12 cellular contexts compared by ENCODE assay signal in genomic region chr15:85597155-85597815, GRCh38.
DNase-seq lines count a peak whose midpoint lies in the region; FAIRE-seq and TF ChIP-seq lines count a peak whose summit lies in the region.
"Had no signal": no experiment of that assay in that cellular context is flagged by ENCODE, and none has a peak within 500 bp of the region (broad histone marks: within the 10 kb centered on the region; RNA-seq: fewer than 3 reads in every experiment).

No MANE protein-coding gene starts in this region.

- intact Hi-C loops in activated CD4-positive, alpha-beta T cell treated with anti-CD3 and anti-CD28 coated beads, Interleukin-2, amount 10 ng/mL, durations not matched to agents 24 days and 14 days (cut with micrococcal nuclease), result loop anchor here (1.0 to 2.0 kb wide), 3 partner anchors 14 to 54 kb away; no protein-coding TSS in a partner anchor

- H4K20me1 ChIP-seq in astrocyte (ENCODE audit: insufficient read depth, low read length) (no peaks in the 10 kb centered on the region), SK-N-SH (ENCODE audit: insufficient read depth) (no peaks in the 10 kb centered on the region)

- H3K36me3 ChIP-seq in astrocyte (ENCODE audit: insufficient read depth, low read length) (no peaks in the 10 kb centered on the region), brain microvascular endothelial cell (replicated peaks) (no peaks in the 10 kb centered on the region), SK-N-SH (replicated peaks in 1 of 2; ENCODE audit: control insufficient read depth in 1 of 2, insufficient read depth in 2 of 2, low read length in 1 of 2) (peaks cover 0 to 8% of the 10 kb centered on the region in 2 experiments)

- H3K27ac ChIP-seq in astrocyte (ENCODE audit: low read depth, low read length) (no peak overlapping the region), brain microvascular endothelial cell (no peak overlapping the region), caudate nucleus (ENCODE audit: low read depth, low read length) (no peak overlapping the region), SK-N-SH (ENCODE audit: low read depth in 2 of 2, low read length in 1 of 2) (no peak overlapping the region)
- H3K27ac ChIP-seq: upper lobe of right lung had no signal

- H3K27ac Mint-ChIP-seq in activated CD4-positive, alpha-beta T cell treated with anti-CD3 and anti-CD28 coated beads, Interleukin-2, amount 10 ng/mL, durations not matched to agents 24 days and 14 days, result peak overlapping the region; percentile 14
- H3K27ac Mint-ChIP-seq in astrocyte (ENCODE audit: unreplicated experiment), result peak overlapping the region; percentile 41
- peak overlapping the region; percentile 67 for H3K27ac Mint-ChIP-seq in nephron progenitor cell

- H3K9me3 Mint-ChIP-seq in activated CD4-positive, alpha-beta T cell treated with anti-CD3 and anti-CD28 coated beads, Interleukin-2, amount 10 ng/mL, durations not matched to agents 24 days and 14 days, result no peaks in the 10 kb centered on the region
- H3K9me3 Mint-ChIP-seq in astrocyte (ENCODE audit: unreplicated experiment), result no peaks in the 10 kb centered on the region
- H3K9me3 Mint-ChIP-seq in nephron progenitor cell, result no peaks in the 10 kb centered on the region

- no peaks in the 10 kb centered on the region for H3K79me2 ChIP-seq in astrocyte (ENCODE audit: insufficient read depth, low read length)
- H3K79me2 ChIP-seq in SK-N-SH (ENCODE audit: insufficient read depth), result peaks cover 15% of the 10 kb centered on the region; the same call in 1 of the 2 replicates

- TF ChIP-seq RAD21 in SK-N-SH (IDR thresholded peaks at IDR 0.05; ENCODE audit: low read length), result no peak

- H3K9me2 ChIP-seq in SK-N-SH, result no peaks in the 10 kb centered on the region

- in situ Hi-C loops in brain microvascular endothelial cell (cut with HindIII; ENCODE audit: low pct_ligation_motif_present, low sequenced_read_pairs), result no loop called here

- H3K4me3 Mint-ChIP-seq in activated CD4-positive, alpha-beta T cell treated with anti-CD3 and anti-CD28 coated beads, Interleukin-2, amount 10 ng/mL, durations not matched to agents 24 days and 14 days, result peak overlapping the region; percentile 56
- H3K4me3 Mint-ChIP-seq in astrocyte (ENCODE audit: unreplicated experiment) (no peak overlapping the region), nephron progenitor cell (no peak overlapping the region)

- TF ChIP-seq CTCF in astrocyte (IDR thresholded peaks at IDR 0.05; ENCODE audit: insufficient read depth, low read depth, low read length), result no peak
- TF ChIP-seq CTCF in nephron progenitor cell (IDR thresholded peaks at IDR 0.05), result no peak
- no peak for TF ChIP-seq CTCF in brain microvascular endothelial cell (IDR thresholded peaks at IDR 0.05; ENCODE audit: low read depth, low read length, missing control alignments)
- TF ChIP-seq CTCF in SK-N-SH (IDR thresholded peaks at IDR 0.05), result no peak

- H3K4me2 ChIP-seq in astrocyte (ENCODE audit: low read length), result no peak overlapping the region
- H3K4me2 ChIP-seq in SK-N-SH, result no peak overlapping the region

- no peak for TF ChIP-seq EP300 in SK-N-SH (IDR thresholded peaks at IDR 0.05; ENCODE audit: borderline replicate concordance in 1 of 2, low read depth in 1 of 2, low read length in 1 of 2)

- no peak for FAIRE-seq in astrocyte (lab: Jason Lieb, UNC)

- peaks cover 26% of the 10 kb centered on the region for H3K36me3 Mint-ChIP-seq in activated CD4-positive, alpha-beta T cell treated with anti-CD3 and anti-CD28 coated beads, Interleukin-2, amount 10 ng/mL, durations not matched to agents 24 days and 14 days (ENCODE audit: low read depth)
- H3K36me3 Mint-ChIP-seq in astrocyte (ENCODE audit: low read depth, unreplicated experiment), result no peaks in the 10 kb centered on the region
- peaks cover 31% of the 10 kb centered on the region for H3K36me3 Mint-ChIP-seq in nephron progenitor cell (ENCODE audit: low read depth)

- H3K27me3 Mint-ChIP-seq in activated CD4-positive, alpha-beta T cell treated with anti-CD3 and anti-CD28 coated beads, Interleukin-2, amount 10 ng/mL, durations not matched to agents 24 days and 14 days, result no peaks in the 10 kb centered on the region
- H3K27me3 Mint-ChIP-seq in astrocyte (ENCODE audit: low read depth, unreplicated experiment), result no peaks in the 10 kb centered on the region
- H3K27me3 Mint-ChIP-seq in nephron progenitor cell (ENCODE audit: low read depth, poor library complexity), result no peaks in the 10 kb centered on the region

- H3K27me3 ChIP-seq in astrocyte (ENCODE audit: insufficient read depth, low read length) (no peaks in the 10 kb centered on the region), brain microvascular endothelial cell (replicated peaks) (no peaks in the 10 kb centered on the region), SK-N-SH (ENCODE audit: insufficient read depth) (no peaks in the 10 kb centered on the region)
- H3K27me3 ChIP-seq: spleen, upper lobe of right lung had no signal

- POLR2A ChIA-PET in SK-N-SH (lab: Yijun Ruan, JAX), result no interaction called here

- H3K9me3 ChIP-seq in astrocyte (ENCODE audit: insufficient read depth, low read depth, low read length) (no peaks in the 10 kb centered on the region), SK-N-SH (no peaks in the 10 kb centered on the region)
- H3K9me3 ChIP-seq: spleen, upper lobe of right lung had no signal

- CTCF ChIA-PET in SK-N-SH (lab: Yijun Ruan, JAX), result no interaction called here

- H3K9ac ChIP-seq in astrocyte (ENCODE audit: low read length), result no peak overlapping the region
- H3K9ac ChIP-seq in SK-N-SH, result no peak overlapping the region

- H2AFZ ChIP-seq in astrocyte (ENCODE audit: low read depth, low read length) (no peak overlapping the region), SK-N-SH (ENCODE audit: low read depth) (no peak overlapping the region)

- 63% methylated on average over 2 of the region's 2 CpGs for WGBS in SK-N-SH (ENCODE audit: low lambda C conversion rate)

- peaks cover 1% of the 10 kb centered on the region for H3F3A ChIP-seq in SK-N-SH (replicated peaks; ENCODE audit: insufficient read depth)

- peak; percentile 76 for DNase-seq in activated CD4-positive, alpha-beta T cell treated with anti-CD3 and anti-CD28 coated beads, Interleukin-2, amount 10 ng/mL, durations not matched to agents 24 days and 14 days
- no peak for DNase-seq in activated CD4-positive, alpha-beta T cell treated with anti-CD3 and anti-CD28 coated beads, Interleukin-2, amount 50 U/mL, for 4 hours
- DNase-seq in MV-4-11 (lab: John Stamatoyannopoulos, UW), result peak; percentile 32
- no peak for DNase-seq in astrocyte (ENCODE audit: low read depth)
- no peak for DNase-seq in nephron progenitor cell
- no peak for DNase-seq in brain microvascular endothelial cell
- DNase-seq in caudate nucleus (lab: John Stamatoyannopoulos, UW), result no peak
- no peak for DNase-seq in SK-N-SH
- DNase-seq: MM.1S, NCI-H510A, spleen, upper lobe of right lung had no signal

- H3K4me1 ChIP-seq in astrocyte (ENCODE audit: insufficient read depth, low read length) (peaks cover 4% of the 10 kb centered on the region), SK-N-SH (ENCODE audit: control insufficient read depth in 1 of 2, insufficient read depth in 2 of 2, low read depth in 1 of 2, low read length in 1 of 2) (peaks cover 5 to 11% of the 10 kb centered on the region in 2 experiments; a peak in 3 of 4 replicates)

- H3K4me1 Mint-ChIP-seq in activated CD4-positive, alpha-beta T cell treated with anti-CD3 and anti-CD28 coated beads, Interleukin-2, amount 10 ng/mL, durations not matched to agents 24 days and 14 days, result peaks cover 33% of the 10 kb centered on the region
- peaks cover 26% of the 10 kb centered on the region for H3K4me1 Mint-ChIP-seq in astrocyte (ENCODE audit: low read depth, unreplicated experiment)
- H3K4me1 Mint-ChIP-seq in nephron progenitor cell, result peaks cover 9% of the 10 kb centered on the region

- H3K4me3 ChIP-seq in astrocyte (ENCODE audit: insufficient read depth, low read depth, low read length) (no peak overlapping the region), brain microvascular endothelial cell (ENCODE audit: low read depth, low read length) (no peak overlapping the region), SK-N-SH (ENCODE audit: low read depth in 2 of 2, low read length in 1 of 2) (no peak overlapping the region)
- H3K4me3 ChIP-seq: spleen, upper lobe of right lung had no signal

TF ChIP-seq in SK-N-SH, 30 proteins besides CTCF, POLR2A, EP300 and RAD21:
- no peak for TF ChIP-seq MXI1 (IDR thresholded peaks at IDR 0.05; ENCODE audit: low read depth, low read length)

Comparison
In these comparisons a context has a peak if more than half of its experiments do, and no peak if none do; other contexts are left out.
1. DNase-seq: peak in activated CD4-positive, alpha-beta T cell treated with anti-CD3 and anti-CD28 coated beads, Interleukin-2, amount 10 ng/mL, durations not matched to agents 24 days and 14 days (single experiment) and MV-4-11 (single experiment); none in activated CD4-positive, alpha-beta T cell treated with anti-CD3 and anti-CD28 coated beads, Interleukin-2, amount 50 U/mL, for 4 hours (0 of 2), astrocyte (single experiment), nephron progenitor cell (single experiment), brain microvascular endothelial cell (single experiment), caudate nucleus (0 of 61) and SK-N-SH (single experiment).
2. H3K27ac Mint-ChIP-seq: peak in every context shown above with its lines; median percentile 67 in nephron progenitor cell; 41 in astrocyte; 14 in activated CD4-positive, alpha-beta T cell treated with anti-CD3 and anti-CD28 coated beads, Interleukin-2, amount 10 ng/mL, durations not matched to agents 24 days and 14 days.